8 cellular contexts compared by ENCODE assay signal in genomic region chr3:143972495-143973351, GRCh38.
DNase-seq lines count a peak whose midpoint lies in the region; ATAC-seq, FAIRE-seq and TF ChIP-seq lines count a peak whose summit lies in the region.

No MANE protein-coding gene starts in this region.

- no peaks in the 10 kb centered on the region for H3K4me1 ChIP-seq in NT2/D1 (ENCODE audit: insufficient read depth, insufficient read length)

- FAIRE-seq in D721Med (lab: Jason Lieb, UNC) (no peak), HTR-8/SVneo (lab: Jason Lieb, UNC) (peak; percentile 66)

- TF ChIP-seq CTCF in D721Med (IDR thresholded peaks at IDR 0.05; ENCODE audit: insufficient read depth, missing control alignments), result peak; percentile 43

- peak overlapping the region; percentile 98 for H3K4me3 ChIP-seq in NT2/D1 (ENCODE audit: insufficient read length, low read depth)

- DNase-seq in D721Med (ENCODE audit: insufficient read length, low spot score), result no peak
- DNase-seq in HTR-8/SVneo (ENCODE audit: insufficient read length, low spot score), result peak; percentile 46
- peak; percentile 63 for DNase-seq in NT2/D1 (ENCODE audit: low read depth, low spot score)
- DNase-seq in activated T-cell treated with anti-CD3 and anti-CD28 coated beads for 4 hours, result peak; percentile 56
- DNase-seq in epidermal melanocyte (ENCODE audit: insufficient read length, low spot score), result peak; percentile 55
- DNase-seq in middle frontal gyrus (ENCODE audit: extremely low spot score, low spot score), result peak; percentile 74
- DNase-seq in stimulated activated CD8-positive, alpha-beta memory T cell treated with anti-CD3 and anti-CD28 coated beads, Interleukin-2, amount 100 ng/mL, for 1 hour (ENCODE audit: low read depth in 2 of 2), result peak; percentile 14 to 33

- H3K36me3 ChIP-seq in NT2/D1 (ENCODE audit: insufficient read depth, insufficient read length, low read length), result no peaks in the 10 kb centered on the region

- H3K27me3 ChIP-seq in NT2/D1 (ENCODE audit: insufficient read depth, insufficient read length), result no peaks in the 10 kb centered on the region

- peak overlapping the region; percentile 99 for H3K9ac ChIP-seq in NT2/D1 (ENCODE audit: insufficient read length, low read depth)

- H3K9me3 ChIP-seq in NT2/D1 (ENCODE audit: insufficient read depth, low read length), result no peaks in the 10 kb centered on the region

- peak; percentile 30 for ATAC-seq in GM21390 (IDR thresholded peaks at IDR 0.05; ENCODE audit: unreplicated experiment)
